Comparison of ENCODE assay signal across 7 cellular contexts in genomic region chr6:82365011-82365751, GRCh38. TPM values are rescaled to one million over a fixed set of nuclear protein-coding genes. Genes with fewer than 3 reads are reported as not detected.
DNase-seq lines count a peak whose midpoint lies in the region; ATAC-seq and TF ChIP-seq lines count a peak whose summit lies in the region.

No MANE protein-coding gene starts in this region.

- DNase-seq in activated CD8-positive, alpha-beta T cell treated with anti-CD3 and anti-CD28 coated beads for 36 hours = no peak
- DNase-seq in germinal center (ENCODE audit: low spot score) = peak; percentile 5
- DNase-seq in omental fat pad (ENCODE audit: low spot score) = no peak
- DNase-seq in NOMO-1 (lab: John Stamatoyannopoulos, UW; ENCODE audit: unreplicated experiment in 2 of 2) = no peak
- DNase-seq in hippocampal formation (lab: John Stamatoyannopoulos, UW) = no peak

- CTCF ChIA-PET in activated CD8-positive, alpha-beta T cell treated with anti-CD3 and anti-CD28 coated beads for 36 hours (lab: Charles Lee) = no interaction called here

- no peaks in the 10 kb centered on the region for H3K36me3 Mint-ChIP-seq in activated CD8-positive, alpha-beta T cell treated with anti-CD3 and anti-CD28 coated beads for 36 hours (ENCODE audit: low read depth)

- peaks cover 18% of the 10 kb centered on the region for H3K4me1 Mint-ChIP-seq in activated CD8-positive, alpha-beta T cell treated with anti-CD3 and anti-CD28 coated beads for 36 hours (ENCODE audit: low read depth)

- H3K9me3 Mint-ChIP-seq in activated CD8-positive, alpha-beta T cell treated with anti-CD3 and anti-CD28 coated beads for 36 hours = no peaks in the 10 kb centered on the region

- POLR2A ChIA-PET in activated CD8-positive, alpha-beta T cell treated with anti-CD3 and anti-CD28 coated beads for 36 hours (lab: Charles Lee) = no interaction called here

- no peak overlapping the region for H3K27ac Mint-ChIP-seq in activated CD8-positive, alpha-beta T cell treated with anti-CD3 and anti-CD28 coated beads for 36 hours

- TF ChIP-seq CTCF in GM12875 (IDR thresholded peaks at IDR 0.05; ENCODE audit: borderline replicate concordance, insufficient read depth, low read depth, low read length) (peak; percentile 13; the same call in 1 of the 2 replicates), omental fat pad (IDR thresholded peaks at IDR 0.05) (no peak)
- no peak for TF ChIP-seq CTCF in activated CD8-positive, alpha-beta T cell treated with anti-CD3 and anti-CD28 coated beads for 36 hours (IDR thresholded peaks at IDR 0.05)

- H3K27me3 Mint-ChIP-seq in activated CD8-positive, alpha-beta T cell treated with anti-CD3 and anti-CD28 coated beads for 36 hours = peaks cover 44% of the 10 kb centered on the region

- H3K4me3 Mint-ChIP-seq in activated CD8-positive, alpha-beta T cell treated with anti-CD3 and anti-CD28 coated beads for 36 hours = peak overlapping the region; percentile 58

- H3K4me3 ChIP-seq in GM12875 (ENCODE audit: low read depth, low read length) = peak overlapping the region; percentile 74

- intact Hi-C loops in activated CD8-positive, alpha-beta T cell treated with anti-CD3 and anti-CD28 coated beads for 36 hours (cut with micrococcal nuclease) = no loop called here

- ATAC-seq in HG02973 (IDR thresholded peaks at IDR 0.05; ENCODE audit: unreplicated experiment) (peak; percentile 3), omental fat pad (ENCODE audit: low FRiP score) (peak; percentile 55)
- ATAC-seq in activated CD8-positive, alpha-beta T cell treated with anti-CD3 and anti-CD28 coated beads for 36 hours = peak; percentile 13

RNA-seq across cellular contexts. Expression of gene TPBG, which starts 1.6 kb away (rescaled TPM):
- total RNA-seq in activated CD8-positive, alpha-beta T cell treated with anti-CD3 and anti-CD28 coated beads for 36 hours = not detected
- 10 to 100 TPM; 15.9 to 46.4 (median 25.3) TPM for total RNA-seq in omental fat pad

Comparison
In these comparisons a context has a peak if more than half of its experiments do, and no peak if none do; other contexts are left out.
1. ATAC-seq: peak in every context shown above with its lines; median percentile 55 in omental fat pad; 13 in activated CD8-positive, alpha-beta T cell treated with anti-CD3 and anti-CD28 coated beads for 36 hours; 3 in HG02973.
2. RNA of gene TPBG, which starts 1.6 kb away (total RNA-seq): 15.9 to 46.4 TPM in omental fat pad; not detected in activated CD8-positive, alpha-beta T cell treated with anti-CD3 and anti-CD28 coated beads for 36 hours; every median in the first group is over 10 times any median in the second.